ENCODE assay signal across 8 cellular contexts in the genomic region with DNA sequence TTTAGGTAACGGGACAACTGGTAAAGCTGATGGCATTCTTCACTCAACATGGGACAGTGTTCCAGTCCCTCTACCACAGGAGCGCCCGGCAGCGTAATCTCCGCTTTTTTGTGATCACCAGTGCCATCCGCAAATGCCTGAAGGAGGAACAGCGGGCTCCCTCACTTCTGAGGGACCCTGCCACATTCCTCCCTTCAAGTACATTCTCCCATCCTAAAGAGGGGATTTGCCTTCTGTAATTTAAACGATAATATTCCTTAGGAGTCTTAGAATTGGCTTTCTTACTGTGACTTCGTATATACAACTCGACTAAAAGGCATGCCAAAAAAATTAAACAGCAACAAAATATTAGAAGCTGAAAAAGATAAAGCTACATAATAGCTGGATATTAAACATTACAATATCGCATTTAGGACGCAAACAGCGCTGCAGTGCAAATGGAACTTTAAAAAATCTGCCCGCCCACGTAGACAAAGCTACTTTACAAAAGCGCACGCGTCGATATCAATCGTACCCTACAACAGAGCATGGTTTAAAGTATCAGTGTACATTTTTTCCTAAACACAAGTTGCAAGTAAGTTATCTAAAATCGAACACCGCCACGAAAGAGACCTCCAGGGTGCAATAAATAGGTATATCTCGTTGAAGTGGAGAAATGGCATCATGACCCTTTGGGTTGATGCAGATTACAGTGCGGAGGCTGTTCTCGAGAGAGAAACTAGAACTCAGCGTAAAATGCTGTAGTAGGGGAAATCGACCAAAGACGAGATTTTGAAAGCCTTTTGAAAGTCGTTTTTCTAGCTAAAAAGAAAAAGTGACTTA. TPM values are rescaled to one million over a fixed set of nuclear protein-coding genes. Genes with fewer than 3 reads are reported as not detected.
A peak's percentile ranks its signal among the peaks of the same experiment; 100 is the strongest.
DNase-seq lines count a peak whose midpoint lies in the region; ATAC-seq, FAIRE-seq and TF ChIP-seq lines count a peak whose summit lies in the region.

No MANE protein-coding gene starts in this region.

- no peaks in the 10 kb centered on the region for H3K27me3 ChIP-seq in brain microvascular endothelial cell (replicated peaks)
- peaks cover 21 to 73% of the 10 kb centered on the region in 2 donors for H3K27me3 ChIP-seq in left lung
- H3K27me3 ChIP-seq in vagina, result no peaks in the 10 kb centered on the region
- peaks cover 73% of the 10 kb centered on the region for H3K27me3 ChIP-seq in PC-3 (ENCODE audit: low read length)

- in situ Hi-C loops in brain microvascular endothelial cell (cut with HindIII; ENCODE audit: low pct_ligation_motif_present, low sequenced_read_pairs), result no loop called here

- H3K4me1 ChIP-seq in left lung (peaks cover 0 to 5% of the 10 kb centered on the region in 2 donors), vagina (peaks cover 12% of the 10 kb centered on the region), PC-3 (ENCODE audit: insufficient read depth, low read length) (no peaks in the 10 kb centered on the region)

- DNase-seq in brain microvascular endothelial cell (peak; percentile 35), left lung (peak in 1 of 2 donors; percentile 53), vagina (ENCODE audit: extremely low spot score in 2 of 2) (no peak), PC-3 (no peak), HTR-8/SVneo (ENCODE audit: insufficient read length, low spot score) (no peak)
- DNase-seq in stimulated activated CD4-positive, alpha-beta T cell treated with anti-CD3 and anti-CD28 coated beads, Interleukin-15, amount 100 ng/mL, for 24 hours, result no peak

- no peaks in the 10 kb centered on the region for H3K36me3 ChIP-seq in brain microvascular endothelial cell (replicated peaks)
- no peaks in the 10 kb centered on the region for H3K36me3 ChIP-seq in left lung
- H3K36me3 ChIP-seq in vagina, result no peaks in the 10 kb centered on the region
- H3K36me3 ChIP-seq in PC-3 (ENCODE audit: low read depth, low read length), result no peaks in the 10 kb centered on the region

- no peak overlapping the region for H2AFZ ChIP-seq in PC-3 (ENCODE audit: low read length)

- H4K20me1 ChIP-seq in PC-3 (ENCODE audit: low read length), result no peaks in the 10 kb centered on the region

- POLR2A ChIA-PET in PC-3 (lab: Charles Lee; ENCODE audit: unreplicated experiment), result no interaction called here

- H3F3A ChIP-seq in PC-3 (ENCODE audit: low read length, unreplicated experiment), result no peaks in the 10 kb centered on the region

- TF ChIP-seq POLR2A in GM18505 (IDR thresholded peaks at IDR 0.05; ENCODE audit: borderline replicate concordance, extremely low read depth, insufficient read depth, insufficient read length), result no peak
- no peak for TF ChIP-seq POLR2A in vagina (IDR thresholded peaks at IDR 0.05)

- intact Hi-C loops in left lung (cut with DNase I), result no loop called here
- intact Hi-C loops in vagina (cut with DNase I), result no loop called here
- intact Hi-C loops in PC-3 (cut with micrococcal nuclease), result no loop called here

- ATAC-seq in GM18505 (IDR thresholded peaks at IDR 0.05; ENCODE audit: unreplicated experiment), result peak; percentile 40
- ATAC-seq in HG02981 (IDR thresholded peaks at IDR 0.05; ENCODE audit: unreplicated experiment), result peak; percentile 20
- peak; percentile 2 for ATAC-seq in left lung
- ATAC-seq in PC-3, result no peak

- no peaks in the 10 kb centered on the region for H3K79me2 ChIP-seq in PC-3 (ENCODE audit: low read length)

- no peak overlapping the region for H3K4me2 ChIP-seq in PC-3 (ENCODE audit: low read length)

- H3K9me3 ChIP-seq in left lung (no peaks in the 10 kb centered on the region), vagina (no peaks in the 10 kb centered on the region), PC-3 (ENCODE audit: low read length) (no peaks in the 10 kb centered on the region)

- no peak for TF ChIP-seq CTCF in brain microvascular endothelial cell (IDR thresholded peaks at IDR 0.05; ENCODE audit: low read depth, low read length, missing control alignments)
- TF ChIP-seq CTCF in left lung (IDR thresholded peaks at IDR 0.05), result no peak
- TF ChIP-seq CTCF in vagina (IDR thresholded peaks at IDR 0.05), result no peak
- no peak for TF ChIP-seq CTCF in PC-3 (conservative IDR thresholded peaks at IDR 0.05; ENCODE audit: low read depth, low read length)

- FAIRE-seq in HTR-8/SVneo (lab: Jason Lieb, UNC), result no peak

- no TSS peak for BruUV-seq in PC-3 (replicated peaks; lab: Mats Ljungman, UMichigan)

- CTCF ChIA-PET in PC-3 (lab: Charles Lee), result no interaction called here

- no peak overlapping the region for H3K9ac ChIP-seq in PC-3 (ENCODE audit: low read length)

- H3K4me3 ChIP-seq in brain microvascular endothelial cell (ENCODE audit: low read depth, low read length), result peak overlapping the region; percentile 77
- H3K4me3 ChIP-seq in left lung, result peak overlapping the region; percentile 40
- H3K4me3 ChIP-seq in vagina, result peak overlapping the region; percentile 54 to 59
- H3K4me3 ChIP-seq in PC-3 (ENCODE audit: low read length), result no peak overlapping the region

- no peaks in the 10 kb centered on the region for H3K9me2 ChIP-seq in PC-3 (replicated peaks; ENCODE audit: low read length)

- no peak overlapping the region for H3K27ac ChIP-seq in brain microvascular endothelial cell
- H3K27ac ChIP-seq in left lung, result peak overlapping the region; percentile 62 to 84
- peak overlapping the region; percentile 77 for H3K27ac ChIP-seq in vagina
- H3K27ac ChIP-seq in PC-3 (ENCODE audit: low read length), result no peak overlapping the region

RNA-seq across cellular contexts. Expression of gene VSNL1, which starts 2.3 kb away (rescaled TPM):
- total RNA-seq in left lung (1 to 10 TPM; 1.6 to 3.1 TPM), vagina (19.2 TPM), PC-3 (2014; rRNA removed) (not detected in 2 replicates)

RNA-seq across cellular contexts. Expression of gene RAD51AP2, which starts 20.0 kb away (rescaled TPM):
- total RNA-seq in left lung (under 1 TPM in 1 of 2 donors, not detected in 1; 0.12 TPM), vagina (0.25 TPM), PC-3 (2014; rRNA removed) (not detected in 2 replicates)

Comparison
In these comparisons a context has a peak if more than half of its experiments do, and no peak if none do; other contexts are left out.
1. H3K27ac ChIP-seq: peak in left lung (2 of 2) and vagina (single experiment); none in brain microvascular endothelial cell (single experiment) and PC-3 (single experiment).